15 cellular contexts compared by ENCODE assay signal in the genomic region with DNA sequence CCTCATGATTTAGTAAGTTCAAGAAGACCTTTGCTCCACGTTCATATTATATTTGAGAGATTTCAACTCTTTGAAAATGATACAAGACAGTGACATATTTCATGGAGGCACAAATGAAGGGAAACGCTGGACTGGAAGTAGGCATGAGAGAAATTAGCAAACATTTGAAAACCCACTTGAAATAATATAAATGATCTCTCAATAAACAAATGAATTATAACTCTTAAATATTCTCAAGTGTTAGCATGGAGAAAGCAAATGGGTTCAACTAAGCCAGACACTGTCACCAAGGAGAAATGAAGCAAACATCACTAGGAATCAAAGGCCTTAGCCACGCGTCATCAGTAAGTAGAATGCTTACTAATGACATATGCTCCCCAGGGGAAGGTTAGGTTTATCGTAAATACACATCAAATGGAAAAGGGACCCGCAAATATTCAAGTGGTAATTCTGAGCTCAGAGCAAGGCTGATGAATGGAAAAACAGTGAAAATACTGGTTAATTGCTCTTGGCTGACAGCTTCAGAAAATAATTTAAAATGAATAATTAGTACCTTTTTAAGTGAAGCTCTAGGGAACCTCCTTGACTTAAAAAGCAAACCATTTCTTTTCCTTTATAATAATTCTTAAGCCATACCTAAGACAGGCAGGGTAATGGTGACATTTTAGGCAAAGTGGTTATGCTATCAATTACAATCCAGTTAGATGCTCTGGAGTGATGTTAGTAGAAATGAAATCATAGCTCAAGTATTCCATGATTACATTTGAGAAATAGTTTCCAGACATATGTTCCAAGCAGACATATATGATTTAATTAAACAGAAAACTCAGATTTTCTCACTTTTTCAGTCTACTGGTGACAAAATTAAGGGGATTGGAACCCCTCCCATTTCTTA.
DNase-seq lines count a peak whose midpoint lies in the region; ATAC-seq, FAIRE-seq and TF ChIP-seq lines count a peak whose summit lies in the region.
"Had no signal": no experiment of that assay in that cellular context is flagged by ENCODE, and none has a peak within 500 bp of the region (broad histone marks: within the 10 kb centered on the region; RNA-seq: fewer than 3 reads in every experiment).

No MANE protein-coding gene starts in this region.

- no peak overlapping the region for H2BK5ac ChIP-seq in IMR-90 (ENCODE audit: low read depth, low read length, poor library complexity, severe bottlenecking)

- H3K9me1 ChIP-seq in IMR-90 (ENCODE audit: insufficient read depth, low read length), result no peaks in the 10 kb centered on the region; the same call in 1 of the 2 replicates

- H3K4me1 ChIP-seq in IMR-90 (ENCODE audit: control insufficient read depth, insufficient read depth, low read length), result no peaks in the 10 kb centered on the region; the same call in 1 of the 2 replicates
- peaks cover 6% of the 10 kb centered on the region for H3K4me1 ChIP-seq in astrocyte (ENCODE audit: insufficient read depth, low read length)

- H3K79me1 ChIP-seq in IMR-90 (ENCODE audit: low read depth in 1 of 2, low read length in 2 of 2), result peaks cover 0 to 15% of the 10 kb centered on the region in 2 experiments; a peak in 2 of 4 replicates

- H2AK9ac ChIP-seq in IMR-90 (replicated peaks; ENCODE audit: low read depth, low read length, poor library complexity), result no peak overlapping the region

- no peak overlapping the region for H2AK5ac ChIP-seq in IMR-90 (ENCODE audit: low read depth, low read length)

- DNase-seq in Caki2 (ENCODE audit: low read depth) (peak; percentile 78), IMR-90 (peak; percentile 36), astrocyte (ENCODE audit: low read depth) (peak; percentile 32), mesothelial cell of epicardium (ENCODE audit: low spot score in 2 of 2, unreplicated experiment in 2 of 2) (no peak), NCI-H187 treated with DMSO at 0.1 percent for 48 hours (lab: John Stamatoyannopoulos, UW) (no peak)
- DNase-seq: activated CD4-positive, alpha-beta T cell treated with anti-CD3 and anti-CD28 coated beads, Interleukin-2, amount 10 ng/mL, durations not matched to agents 24 days and 14 days; head of caudate nucleus; Karpas-422; NCI-H345; RPMI8226; T-helper 17 cell had no signal

- CTCF ChIA-PET in IMR-90 (lab: Yijun Ruan, JAX), result interaction anchor here (4.7 kb wide), 1 partner anchor 237 kb away, joined by 32 read pairs; no protein-coding TSS in a partner anchor

- H3K27ac ChIP-seq in IMR-90 (ENCODE audit: insufficient read depth, low read length) (no peak overlapping the region), astrocyte (ENCODE audit: low read depth, low read length) (no peak overlapping the region)

- no peaks in the 10 kb centered on the region for H3K79me2 ChIP-seq in astrocyte (ENCODE audit: insufficient read depth, low read length)

- H3K36me3 ChIP-seq in IMR-90 (ENCODE audit: control insufficient read depth, insufficient read depth, low read length), result peaks cover 7% of the 10 kb centered on the region
- H3K36me3 ChIP-seq in astrocyte (ENCODE audit: insufficient read depth, low read length), result no peaks in the 10 kb centered on the region

- H3K4me1 Mint-ChIP-seq in astrocyte (ENCODE audit: low read depth, unreplicated experiment), result peaks cover 9% of the 10 kb centered on the region
- H3K4me1 Mint-ChIP-seq in mesothelial cell of epicardium, result peaks cover 20% of the 10 kb centered on the region
- H3K4me1 Mint-ChIP-seq: neural crest cell had no signal

- dilution Hi-C loops in IMR-90 (cut with HindIII; ENCODE audit: low sequenced_read_pairs, unreplicated experiment), result no loop called here

- TF ChIP-seq CTCF in IMR-90 (conservative IDR thresholded peaks at IDR 0.05; ENCODE audit: low read depth, low read length) (no peak), astrocyte (IDR thresholded peaks at IDR 0.05; ENCODE audit: insufficient read depth, low read depth, low read length) (no peak), mesothelial cell of epicardium (IDR thresholded peaks at IDR 0.05; ENCODE audit: unreplicated experiment) (no peak)

- peaks cover 16% of the 10 kb centered on the region; the same call in 1 of the 2 replicates for H4K20me1 ChIP-seq in IMR-90 (ENCODE audit: insufficient read depth, low read length)
- H4K20me1 ChIP-seq in astrocyte (ENCODE audit: insufficient read depth, low read length), result no peaks in the 10 kb centered on the region

- H3K27me3 ChIP-seq in IMR-90 (ENCODE audit: control insufficient read depth, insufficient read depth, low read length), result no peaks in the 10 kb centered on the region
- no peaks in the 10 kb centered on the region for H3K27me3 ChIP-seq in astrocyte (ENCODE audit: insufficient read depth, low read length)
- H3K27me3 ChIP-seq: cardiac muscle cell had no signal

- 80% methylated on average over 1 of the region's 6 CpGs; no CpG with 5 or more reads in 1 of the 2 experiments for WGBS in IMR-90 (ENCODE audit: extremely low coverage in 2 of 2, insufficient read length in 1 of 2), 2 experiments

- POLR2A ChIA-PET in IMR-90 (lab: Charles Lee; ENCODE audit: unreplicated experiment), result interaction anchor here (0.8 kb wide), 1 partner anchor 54 kb away, joined by 3 read pairs; no protein-coding TSS in a partner anchor

- no peak overlapping the region for H3K4me3 ChIP-seq in IMR-90 (ENCODE audit: insufficient read depth, low read depth, low read length)
- no peak overlapping the region for H3K4me3 ChIP-seq in astrocyte (ENCODE audit: insufficient read depth, low read depth, low read length)
- H3K4me3 ChIP-seq: cardiac muscle cell had no signal

- no peak overlapping the region for H3K4me3 Mint-ChIP-seq in astrocyte (ENCODE audit: unreplicated experiment)
- no peak overlapping the region for H3K4me3 Mint-ChIP-seq in mesothelial cell of epicardium
- H3K4me3 Mint-ChIP-seq: activated CD4-positive, alpha-beta T cell treated with anti-CD3 and anti-CD28 coated beads, Interleukin-2, amount 10 ng/mL, durations not matched to agents 24 days and 14 days; neural crest cell; T-helper 17 cell had no signal

- no peak overlapping the region for H3K18ac ChIP-seq in IMR-90 (ENCODE audit: low read depth, low read length)

- no peaks in the 10 kb centered on the region for H3K27me3 Mint-ChIP-seq in astrocyte (ENCODE audit: low read depth, unreplicated experiment)
- H3K27me3 Mint-ChIP-seq in mesothelial cell of epicardium (ENCODE audit: low read depth), result no peaks in the 10 kb centered on the region

- H3K27ac Mint-ChIP-seq in astrocyte (ENCODE audit: unreplicated experiment), result no peak overlapping the region
- peak overlapping the region; percentile 43 for H3K27ac Mint-ChIP-seq in mesothelial cell of epicardium
- H3K27ac Mint-ChIP-seq: activated CD4-positive, alpha-beta T cell treated with anti-CD3 and anti-CD28 coated beads, Interleukin-2, amount 10 ng/mL, durations not matched to agents 24 days and 14 days; T-helper 17 cell had no signal

- no peak overlapping the region for H3K56ac ChIP-seq in IMR-90 (ENCODE audit: extremely low read depth, insufficient read depth, low read length)

- H3K9me3 Mint-ChIP-seq in astrocyte (ENCODE audit: unreplicated experiment) (no peaks in the 10 kb centered on the region), mesothelial cell of epicardium (no peaks in the 10 kb centered on the region)
- H3K9me3 Mint-ChIP-seq: activated CD4-positive, alpha-beta T cell treated with anti-CD3 and anti-CD28 coated beads, Interleukin-2, amount 10 ng/mL, durations not matched to agents 24 days and 14 days; neural crest cell had no signal

- no peak overlapping the region for H2BK15ac ChIP-seq in IMR-90 (ENCODE audit: low read depth, low read length)

- no peak overlapping the region for H2AFZ ChIP-seq in IMR-90 (replicated peaks; ENCODE audit: low read length, poor library complexity)
- H2AFZ ChIP-seq in astrocyte (ENCODE audit: low read depth, low read length), result no peak overlapping the region

- no peak overlapping the region for H3K23ac ChIP-seq in IMR-90 (ENCODE audit: low read depth, low read length)

- BruUV-seq in IMR-90 (replicated peaks; lab: Mats Ljungman, UMichigan), result no TSS peak

- no peak for TF ChIP-seq POLR2A in IMR-90 (IDR thresholded peaks at IDR 0.05; ENCODE audit: low read depth, low read length)

- H2BK120ac ChIP-seq in IMR-90 (ENCODE audit: low read depth, low read length), result no peak overlapping the region

- intact Hi-C loops in IMR-90 (cut with micrococcal nuclease), result loop anchor here (2.0 to 10.0 kb wide), 3 partner anchors 50 to 547 kb away; partner anchors contain the start of gene MALT1

- in situ Hi-C loops in Caki2 (cut with HindIII; ENCODE audit: low pct_unique_long_range_greater_than_20kb, low sequenced_read_pairs) (no loop called here), IMR-90 (cut with MboI; ENCODE audit: low sequenced_read_pairs) (loop anchor here (5.0 to 10.0 kb wide), 3 partner anchors 207 to 537 kb away; no protein-coding TSS in a partner anchor)

- no peak overlapping the region for H4K91ac ChIP-seq in IMR-90 (ENCODE audit: insufficient read depth, low read depth, low read length)

- no peak overlapping the region for H2BK20ac ChIP-seq in IMR-90 (ENCODE audit: low read depth, low read length)

- peak; percentile 22; the same call in 1 of the 2 replicates for ATAC-seq in IMR-90 (ENCODE audit: low read depth)
- no peak for ATAC-seq in HG03196 (IDR thresholded peaks at IDR 0.05; ENCODE audit: unreplicated experiment)
- ATAC-seq in HG03097 (IDR thresholded peaks at IDR 0.05; ENCODE audit: low FRiP score, unreplicated experiment), result no peak
- ATAC-seq: T-helper 17 cell had no signal

- H3K14ac ChIP-seq in IMR-90 (replicated peaks; ENCODE audit: low read depth, low read length), result no peak overlapping the region; the same call in 1 of the 2 replicates

- H3K9me3 ChIP-seq in IMR-90 (ENCODE audit: control insufficient read depth, insufficient read depth, low read length) (no peaks in the 10 kb centered on the region), astrocyte (ENCODE audit: insufficient read depth, low read depth, low read length) (no peaks in the 10 kb centered on the region)

- H4K8ac ChIP-seq in IMR-90 (ENCODE audit: low read depth in 2 of 2, low read length in 2 of 2), result no peak overlapping the region

- H3K36me3 Mint-ChIP-seq in astrocyte (ENCODE audit: low read depth, unreplicated experiment) (peaks cover 19% of the 10 kb centered on the region), mesothelial cell of epicardium (no peaks in the 10 kb centered on the region)

- H3K4ac ChIP-seq in IMR-90 (ENCODE audit: low read depth, low read length), result no peak overlapping the region

- H3K9ac ChIP-seq in IMR-90 (ENCODE audit: low read depth, low read length) (no peak overlapping the region), astrocyte (ENCODE audit: low read length) (no peak overlapping the region)

- no peak overlapping the region for H4K5ac ChIP-seq in IMR-90 (ENCODE audit: low read depth, low read length)

- no peak for TF ChIP-seq RAD21 in IMR-90 (IDR thresholded peaks at IDR 0.05; ENCODE audit: low read length)

- FAIRE-seq in astrocyte (lab: Jason Lieb, UNC), result no peak

- H3K4me2 ChIP-seq in IMR-90 (ENCODE audit: low read depth, low read length) (no peak overlapping the region), astrocyte (ENCODE audit: low read length) (no peak overlapping the region)

TF ChIP-seq in IMR-90, 13 proteins besides CTCF, POLR2A, EP300 and RAD21 (continues in another document):
- TF ChIP-seq NFE2L2 (IDR thresholded peaks at IDR 0.05; ENCODE audit: low read depth, low read length), result no peak

Comparison
In these comparisons a context has a peak if more than half of its experiments do, and no peak if none do; other contexts are left out.
1. DNase-seq: peak in Caki2 (single experiment), IMR-90 (single experiment) and astrocyte (single experiment); none in mesothelial cell of epicardium (0 of 2) and NCI-H187 treated with DMSO at 0.1 percent for 48 hours (single experiment).